23 cellular contexts compared by ENCODE assay signal in the genomic region with DNA sequence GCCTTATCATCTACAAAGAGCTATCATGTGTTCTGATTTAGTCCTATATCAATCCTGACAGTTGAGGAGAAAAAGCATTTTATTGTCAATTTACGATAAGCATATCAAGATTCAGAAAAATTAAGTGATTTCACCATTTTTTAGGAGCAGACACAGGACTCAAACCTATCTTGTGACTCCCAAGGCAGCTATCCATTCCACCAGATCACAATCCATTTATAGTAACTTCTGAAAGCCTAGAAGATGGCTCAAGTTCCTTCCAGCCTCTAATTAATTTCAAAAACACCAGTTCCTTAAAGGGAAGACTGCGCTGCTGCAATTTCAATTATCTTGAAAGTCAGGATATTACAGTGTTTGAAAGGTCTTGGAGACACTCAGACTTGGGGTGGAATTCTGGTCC.
"Had no signal": no experiment of that assay in that cellular context is flagged by ENCODE, and none has a peak within 500 bp of the region (broad histone marks: within the 10 kb centered on the region; RNA-seq: fewer than 3 reads in every experiment).

No MANE protein-coding gene starts in this region.

- H3K9me3 ChIP-seq: colonic mucosa, esophagus muscularis mucosa, esophagus squamous epithelium, gastroesophageal sphincter, heart left ventricle had no signal

- H3K27me3 ChIP-seq: colonic mucosa, dorsolateral prefrontal cortex, esophagus muscularis mucosa, esophagus squamous epithelium, foreskin keratinocyte, gastroesophageal sphincter, heart left ventricle, heart right ventricle had no signal

- DNase-seq: colonic mucosa; cortex of kidney; dermis blood vessel endothelial cell; dorsolateral prefrontal cortex; effector CD4-positive, alpha-beta T cell; effector CD8-positive, alpha-beta T cell; effector memory CD4-positive, alpha-beta T cell; effector memory CD8-positive, alpha-beta T cell; endodermal cell; erythroblast; esophagus squamous epithelium; foreskin fibroblast; foreskin keratinocyte; foreskin melanocyte; glutamatergic neuron; head of caudate nucleus; heart left ventricle; heart right ventricle had no signal

- H3K27ac ChIP-seq: colonic mucosa, coronary artery, dorsolateral prefrontal cortex, epithelial cell of prostate, esophagus muscularis mucosa, esophagus squamous epithelium, foreskin keratinocyte, gastroesophageal sphincter, heart left ventricle, heart right ventricle had no signal

- H3K4me3 ChIP-seq: colonic mucosa, coronary artery, dorsolateral prefrontal cortex, esophagus muscularis mucosa, esophagus squamous epithelium, gastroesophageal sphincter, heart left ventricle, heart right ventricle had no signal

- ATAC-seq: effector memory CD8-positive, alpha-beta T cell; esophagus mucosa; foreskin keratinocyte; gastroesophageal sphincter had no signal

- H3K4me1 ChIP-seq: colonic mucosa, esophagus muscularis mucosa, esophagus squamous epithelium, gastroesophageal sphincter had no signal

- H3K36me3 ChIP-seq: colonic mucosa, esophagus muscularis mucosa had no signal
